ENCODE assay signal across 1 cellular context in the genomic region with DNA sequence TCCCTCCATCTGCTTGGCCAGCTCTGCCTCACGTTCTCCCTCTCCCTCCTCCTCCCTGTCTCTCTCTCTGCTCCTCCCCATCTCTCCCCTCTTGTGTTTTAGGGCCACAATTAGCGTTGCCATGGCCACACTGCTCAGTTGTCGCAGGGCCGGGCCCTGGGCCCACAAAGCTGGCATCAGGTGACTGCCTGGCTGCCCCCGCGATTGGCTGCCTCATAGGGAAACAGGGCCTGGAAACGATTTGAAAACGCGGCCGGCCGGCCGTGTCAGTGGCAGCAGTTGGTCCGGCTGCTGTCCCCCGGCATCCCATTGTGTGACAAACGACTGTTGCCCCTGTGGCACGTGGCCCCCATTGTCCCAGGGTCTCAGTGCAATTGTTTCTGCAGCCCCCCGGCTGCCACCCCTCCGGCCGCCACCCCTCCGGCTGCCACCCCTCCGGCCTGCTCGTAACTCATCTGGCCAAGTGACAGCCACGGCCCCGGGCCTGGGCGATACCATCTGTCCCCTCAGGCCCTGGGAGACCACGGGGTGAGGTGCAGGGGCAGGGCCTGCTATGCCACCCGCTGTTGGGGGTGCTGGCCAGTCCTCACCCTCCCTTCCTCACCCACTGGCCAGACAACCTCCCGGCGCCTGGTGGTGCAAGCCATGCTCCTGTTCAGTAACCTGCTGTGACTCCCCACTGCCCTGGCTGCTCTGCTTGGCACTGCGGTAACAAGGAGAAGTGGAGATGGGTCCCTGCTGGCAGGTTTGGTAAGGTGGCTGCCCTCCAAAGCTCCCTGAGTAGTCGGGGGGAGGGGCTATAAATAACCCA.
TF ChIP-seq lines count a peak whose summit lies in the region.

No MANE protein-coding gene starts in this region.

TF ChIP-seq in HepG2, 621 proteins besides CTCF, POLR2A, EP300 and RAD21:
- TF ChIP-seq ZNF276 (CRISPR knock-in tag; IDR thresholded peaks at IDR 0.05; ENCODE audit: low read depth) (no peak), ZNF232 (CRISPR knock-in tag; IDR thresholded peaks at IDR 0.05; ENCODE audit: borderline replicate concordance) (no peak), ZSCAN20 (CRISPR knock-in tag; IDR thresholded peaks at IDR 0.05; ENCODE audit: borderline replicate concordance) (no peak), ZNF704 (CRISPR knock-in tag; IDR thresholded peaks at IDR 0.05; ENCODE audit: borderline replicate concordance) (no peak), PREB (CRISPR knock-in tag; IDR thresholded peaks at IDR 0.05) (no peak), CREM (IDR thresholded peaks at IDR 0.05) (no peak), CREM (CRISPR knock-in tag; IDR thresholded peaks at IDR 0.05) (no peak), ZNF263 (CRISPR knock-in tag; IDR thresholded peaks at IDR 0.05) (peak; percentile 47; the same call in 1 of the 2 replicates), ZFP36 (IDR thresholded peaks at IDR 0.05; ENCODE audit: borderline replicate concordance, low read depth, low read length, partially characterized antibody) (peak; percentile 4), ZNF503 (CRISPR knock-in tag; IDR thresholded peaks at IDR 0.05) (no peak), HNRNPL (IDR thresholded peaks at IDR 0.05; ENCODE audit: low read depth, low read length) (0 out of 2 replicates have a peak, but pooled peaks have one; percentile 29), ZNF883 (CRISPR knock-in tag; IDR thresholded peaks at IDR 0.05; ENCODE audit: not compliant biosample characterization) (peak; percentile 26), KDM5B (CRISPR knock-in tag; IDR thresholded peaks at IDR 0.05; ENCODE audit: borderline replicate concordance) (0 out of 2 replicates have a peak, but pooled peaks have one; percentile 20), HNRNPLL (IDR thresholded peaks at IDR 0.05; ENCODE audit: low read depth, low read length, poor library complexity, severe bottlenecking) (peak; percentile 21), MTERF4 (CRISPR knock-in tag; IDR thresholded peaks at IDR 0.05) (no peak), SALL1 (CRISPR knock-in tag; IDR thresholded peaks at IDR 0.05) (no peak), RCOR2 (CRISPR knock-in tag; IDR thresholded peaks at IDR 0.05) (no peak)
